ENCODE assay signal across 1 cellular context in the genomic region with DNA sequence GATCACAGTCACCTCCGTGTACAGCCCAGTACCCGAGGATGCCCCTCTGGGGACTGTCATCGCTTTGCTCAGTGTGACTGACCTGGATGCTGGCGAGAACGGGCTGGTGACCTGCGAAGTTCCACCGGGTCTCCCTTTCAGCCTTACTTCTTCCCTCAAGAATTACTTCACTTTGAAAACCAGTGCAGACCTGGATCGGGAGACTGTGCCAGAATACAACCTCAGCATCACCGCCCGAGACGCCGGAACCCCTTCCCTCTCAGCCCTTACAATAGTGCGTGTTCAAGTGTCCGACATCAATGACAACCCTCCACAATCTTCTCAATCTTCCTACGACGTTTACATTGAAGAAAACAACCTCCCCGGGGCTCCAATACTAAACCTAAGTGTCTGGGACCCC.
TF ChIP-seq lines count a peak whose summit lies in the region.

No MANE protein-coding gene starts in this region.

TF ChIP-seq in endothelial cell of umbilical vein, 7 proteins besides CTCF, POLR2A, EP300 and RAD21:
- peak; percentile 58 for TF ChIP-seq EZH2 (IDR thresholded peaks at IDR 0.05; ENCODE audit: borderline replicate concordance, low read depth, low read length, severe bottlenecking)
- no peak for TF ChIP-seq MYC (IDR thresholded peaks at IDR 0.05; ENCODE audit: low read depth, low read length)
